In the genomic region with DNA sequence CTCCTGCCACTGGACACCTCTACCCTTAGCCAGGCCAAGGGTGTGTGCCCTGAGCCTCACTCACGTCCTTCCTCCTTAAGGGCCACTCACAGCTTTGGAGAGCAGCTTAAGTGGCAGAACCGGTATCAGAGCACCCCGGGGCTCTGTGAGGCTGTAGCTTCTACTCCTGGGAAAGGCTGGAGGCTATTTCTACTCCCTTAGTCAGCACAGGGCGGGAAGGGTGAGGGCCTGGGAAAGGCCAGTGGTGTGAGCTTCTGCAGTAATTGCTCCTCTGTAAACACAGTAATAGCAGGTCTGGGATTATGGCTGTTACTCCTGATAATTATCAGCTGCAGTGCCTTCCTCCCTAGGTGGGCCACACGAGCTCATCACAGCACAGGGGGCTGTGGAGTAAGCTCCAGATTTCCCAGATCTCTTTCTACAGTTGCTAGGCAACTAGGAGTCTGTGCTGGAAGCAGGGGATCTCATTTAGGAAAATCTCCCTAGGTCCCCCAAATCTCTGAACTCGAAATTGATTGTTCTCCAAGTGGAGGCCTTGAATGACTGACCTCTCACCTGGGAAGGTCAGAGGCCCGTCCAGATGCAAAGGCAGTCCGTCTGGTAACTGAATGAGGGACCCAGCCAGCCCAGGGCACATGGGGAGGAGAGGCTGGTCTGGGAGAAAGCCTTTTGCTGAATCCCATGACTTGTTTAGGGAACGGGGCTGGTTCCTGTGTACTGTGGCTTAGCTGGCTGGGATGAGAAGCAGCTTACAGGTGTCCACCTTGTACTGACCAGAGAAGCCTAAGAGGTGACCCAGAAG, we compare ENCODE assay signal across 9 cellular contexts. TPM values are rescaled to one million over a fixed set of nuclear protein-coding genes. Genes with fewer than 3 reads are reported as not detected.
DNase-seq lines count a peak whose midpoint lies in the region; TF ChIP-seq lines count a peak whose summit lies in the region.
"Had no signal": no experiment of that assay in that cellular context is flagged by ENCODE, and none has a peak within 500 bp of the region (broad histone marks: within the 10 kb centered on the region; RNA-seq: fewer than 3 reads in every experiment).

No MANE protein-coding gene starts in this region.

- TF ChIP-seq CTCF in H9 (conservative IDR thresholded peaks at IDR 0.05), result no peak

- H2AFZ ChIP-seq in H9 (ENCODE audit: low read length), result no peak overlapping the region

- H3K56ac ChIP-seq in H9 (ENCODE audit: insufficient read length, low read depth, low read length), result no peak overlapping the region

- H3K9ac ChIP-seq in H9 (ENCODE audit: extremely low read depth, insufficient read length, low read length) (no peak overlapping the region), skeletal muscle tissue (ENCODE audit: low read depth in 1 of 3, low read length in 3 of 3) (no peak overlapping the region)

- no peaks in the 10 kb centered on the region for H3K36me3 ChIP-seq in esophagus (ENCODE audit: control insufficient read depth in 2 of 2, insufficient read depth in 2 of 2, low read length in 1 of 2)
- no peaks in the 10 kb centered on the region for H3K36me3 ChIP-seq in skeletal muscle tissue (ENCODE audit: control insufficient read depth in 3 of 3, insufficient read depth in 3 of 3, low read length in 3 of 3)

- H3K4me1 Mint-ChIP-seq in H9, result peaks cover 13 to 30% of the 10 kb centered on the region in 2 experiments

- no peak overlapping the region for H4K8ac ChIP-seq in H9 (replicated peaks; ENCODE audit: insufficient read length, low read depth, low read length)

- no peaks in the 10 kb centered on the region for H4K20me1 ChIP-seq in H9 (ENCODE audit: control insufficient read depth, insufficient read depth, insufficient read length)

- no peaks in the 10 kb centered on the region for H3K36me3 Mint-ChIP-seq in H9 (ENCODE audit: insufficient read depth in 1 of 3, low read depth in 3 of 3)

- H3K4me1 ChIP-seq in H9 (ENCODE audit: insufficient read depth, low read length) (no peaks in the 10 kb centered on the region), esophagus (ENCODE audit: control insufficient read depth in 2 of 2, insufficient read depth in 2 of 2, low read length in 1 of 2) (peaks cover 2 to 38% of the 10 kb centered on the region in 2 donors), skeletal muscle tissue (ENCODE audit: control insufficient read depth in 3 of 3, insufficient read depth in 3 of 3, low read length in 3 of 3) (peaks cover 12 to 18% (median 17%) of the 10 kb centered on the region in 3 donors)

- peak overlapping the region; percentile 22 for H3K18ac ChIP-seq in H9 (ENCODE audit: insufficient read length, low read depth, low read length)

- H2BK5ac ChIP-seq in H9 (ENCODE audit: insufficient read length, low read length), result no peak overlapping the region

- no peak overlapping the region for H2BK12ac ChIP-seq in H9 (ENCODE audit: insufficient read length, low read depth, low read length)

- H3K4me2 ChIP-seq in H9 (ENCODE audit: insufficient read depth, insufficient read length, low read length), result no peak overlapping the region

- no CpG with 5 or more reads among the region's 9 CpGs for WGBS in H9 (ENCODE audit: extremely low coverage, insufficient read length, low lambda C conversion rate)
- WGBS in esophagus, 2 donors, result 56% methylated on average over 9 of the region's 9 CpGs

- no peak overlapping the region for H3T11ph ChIP-seq in H9 (ENCODE audit: low read length)

- H3K27ac Mint-ChIP-seq in H9, result peak overlapping the region in 2 of 3 experiments; percentile 76 to 86; a peak in 4 of 7 replicates

- H2BK15ac ChIP-seq in H9 (ENCODE audit: low read depth, low read length), result no peak overlapping the region

- no peak overlapping the region for H3K4me3 Mint-ChIP-seq in H9
- H3K4me3 Mint-ChIP-seq: IgD-negative memory B cell had no signal

- peaks cover 6% of the 10 kb centered on the region for H3K27me3 Mint-ChIP-seq in H9 (ENCODE audit: low read depth)
- H3K27me3 Mint-ChIP-seq: IgD-negative memory B cell had no signal

- no peak overlapping the region for H3K14ac ChIP-seq in H9 (ENCODE audit: insufficient read depth, low read length)

- H3K79me2 ChIP-seq in H9 (ENCODE audit: insufficient read depth, low read length), result no peaks in the 10 kb centered on the region

- H3K27me3 ChIP-seq in H9 (ENCODE audit: insufficient read depth, low read length), result no peaks in the 10 kb centered on the region
- H3K27me3 ChIP-seq in esophagus (ENCODE audit: control insufficient read depth in 1 of 2, insufficient read depth in 2 of 2, low read length in 2 of 2), result no peaks in the 10 kb centered on the region
- H3K27me3 ChIP-seq in skeletal muscle tissue (ENCODE audit: control insufficient read depth in 3 of 3, insufficient read depth in 3 of 3, low read length in 3 of 3), result no peaks in the 10 kb centered on the region

- H2BK20ac ChIP-seq in H9 (ENCODE audit: low read depth, low read length, poor library complexity, severe bottlenecking), result no peak overlapping the region

- H3K79me1 ChIP-seq in H9 (ENCODE audit: insufficient read depth, low read depth, low read length, poor library complexity, severe bottlenecking), result no peaks in the 10 kb centered on the region

- no peak for DNase-seq in H9
- peak; percentile 96 for DNase-seq in NCI-H2227 treated with DMSO at 0.1 percent for 48 hours (lab: John Stamatoyannopoulos, UW)
- DNase-seq in OCI-M1 (lab: John Stamatoyannopoulos, UW), result no peak
- DNase-seq in occipital lobe (lab: John Stamatoyannopoulos, UW), result no peak
- DNase-seq in stimulated activated CD4-positive, alpha-beta T cell treated with anti-CD3 and anti-CD28 coated beads, Interleukin-12 subunit alpha, Interleukin-12 subunit beta, amount 100 ng/mL, for 4 hours, result no peak
- no peak for DNase-seq in activated CD4-positive, CD25-positive, alpha-beta regulatory T cell treated with anti-CD3 and anti-CD28 coated beads, Interleukin-2, amount 50 U/mL, for 72 hours

- H3K23me2 ChIP-seq in H9 (ENCODE audit: insufficient read length, low read depth, low read length, poor library complexity, severe bottlenecking), result no peaks in the 10 kb centered on the region

- no peak overlapping the region for H3K4ac ChIP-seq in H9 (ENCODE audit: low read depth, low read length)

- H4K91ac ChIP-seq in H9 (ENCODE audit: insufficient read length, low read depth, low read length), result no peak overlapping the region

- H4K5ac ChIP-seq in H9 (ENCODE audit: insufficient read length, low read depth, low read length), result no peak overlapping the region

- H3K27ac ChIP-seq in H9 (ENCODE audit: insufficient read length, low read depth, low read length), result no peak overlapping the region
- peak overlapping the region; percentile 90 to 95 for H3K27ac ChIP-seq in esophagus (ENCODE audit: low read depth in 2 of 2, low read length in 1 of 2)
- peak overlapping the region; percentile 40 for H3K27ac ChIP-seq in skeletal muscle tissue (ENCODE audit: low read depth, low read length)

- no peak overlapping the region for H3K4me3 ChIP-seq in esophagus (ENCODE audit: low read depth in 1 of 2, low read length in 2 of 2)
- H3K4me3 ChIP-seq in skeletal muscle tissue (ENCODE audit: low read length in 3 of 3), result no peak overlapping the region

- no peak overlapping the region for H2BK120ac ChIP-seq in H9 (ENCODE audit: low read depth, low read length, poor library complexity, severe bottlenecking)

- no peaks in the 10 kb centered on the region for H3K9me3 Mint-ChIP-seq in H9
- H3K9me3 Mint-ChIP-seq: IgD-negative memory B cell had no signal

- H3K9me3 ChIP-seq in H9 (ENCODE audit: control insufficient read depth, low read depth, low read length) (no peaks in the 10 kb centered on the region), esophagus (ENCODE audit: control insufficient read depth in 2 of 2, insufficient read depth in 1 of 2, low read depth in 1 of 2, low read length in 1 of 2) (no peaks in the 10 kb centered on the region), skeletal muscle tissue (ENCODE audit: control insufficient read depth in 3 of 3, low read length in 3 of 3) (no peaks in the 10 kb centered on the region)

- H2AK5ac ChIP-seq in H9 (ENCODE audit: insufficient read length, low read length), result no peak overlapping the region

- no peak overlapping the region for H3K23ac ChIP-seq in H9 (ENCODE audit: insufficient read length, low read depth, low read length)

RNA-seq across cellular contexts. Expression of gene IER5, which starts 29.3 kb away (rescaled TPM):
- total RNA-seq in H9 (2021) (6.7 and 7.6 TPM in 2 replicates), skeletal muscle tissue (11.0 TPM), occipital lobe (29.0 TPM)
- 10 to 100 TPM; 16.7 to 27.2 TPM for polyA plus RNA-seq in esophagus
